Comparison of ENCODE assay signal across 25 cellular contexts in the genomic region with DNA sequence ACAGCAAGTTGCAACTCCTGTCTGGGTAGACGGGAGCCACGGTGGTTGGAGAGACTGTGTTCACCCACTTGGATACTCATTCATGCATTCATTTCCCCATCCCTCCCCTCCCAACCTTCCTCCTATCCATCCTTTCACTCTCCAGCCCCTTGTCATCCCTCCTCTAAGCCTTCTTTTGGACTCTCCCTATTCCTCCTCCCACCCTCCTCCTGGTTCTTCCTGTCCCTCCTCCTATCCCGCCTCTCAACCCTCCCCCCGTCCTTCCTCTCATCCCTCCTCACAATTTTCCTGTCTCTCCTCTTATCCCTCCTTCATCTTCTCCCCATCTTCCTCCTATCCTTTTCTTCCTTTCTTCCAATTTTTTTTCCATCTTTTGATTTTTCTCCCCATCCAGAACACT.
"Had no signal": no experiment of that assay in that cellular context is flagged by ENCODE, and none has a peak within 500 bp of the region (broad histone marks: within the 10 kb centered on the region; RNA-seq: fewer than 3 reads in every experiment).

No MANE protein-coding gene starts in this region.

- ATAC-seq: activated T-cell treated with anti-CD3 and anti-CD28 coated beads, Interleukin-2, amount 50 U/mL, for 4 hours; PC-3; T-cell had no signal

- DNase-seq: activated CD4-positive, alpha-beta memory T cell treated with anti-CD3 and anti-CD28 coated beads for 36 hours; activated CD4-positive, alpha-beta T cell treated with anti-CD3 and anti-CD28 coated beads for 48 hours; activated CD8-positive, alpha-beta memory T cell treated with anti-CD3 and anti-CD28 coated beads for 24 hours; activated gamma-delta T cell; activated naive CD4-positive, alpha-beta T cell treated with anti-CD3 and anti-CD28 coated beads, Interleukin-2, amount 10 ng/mL, durations not matched to agents 7 days and 5 days; activated naive CD8-positive, alpha-beta T cell treated with anti-CD3 and anti-CD28 coated beads, Interleukin-2, amount 10 ng/mL, durations not matched to agents 7 days and 5 days; activated T-cell treated with anti-CD3 and anti-CD28 coated beads, Interleukin-2, amount 50 U/mL, for 4 hours; adrenal gland; anterior cingulate cortex; cerebellar nuclear complex; MV-4-11; NCI-H1092 treated with DMSO at 0.1 percent for 48 hours; NCI-H1417 treated with DMSO at 0.1 percent for 48 hours; NCI-H1694; NCI-H2029 treated with DMSO at 0.1 percent for 48 hours; NCI-H446; NCI-H524; PC-3; SHP77; T-cell; T-helper 2 cell; T1000 had no signal

- H3K36me3 Mint-ChIP-seq: activated CD4-positive, alpha-beta memory T cell treated with anti-CD3 and anti-CD28 coated beads for 36 hours; activated naive CD4-positive, alpha-beta T cell treated with anti-CD3 and anti-CD28 coated beads, Interleukin-2, amount 10 ng/mL, durations not matched to agents 7 days and 5 days; activated naive CD8-positive, alpha-beta T cell treated with anti-CD3 and anti-CD28 coated beads, Interleukin-2, amount 10 ng/mL, durations not matched to agents 7 days and 5 days; T-cell had no signal

- H3K27ac ChIP-seq: adrenal gland, KMS-11, VCaP had no signal

- H3K9ac ChIP-seq: KMS-11 had no signal

- H3K9me3 Mint-ChIP-seq: activated CD4-positive, alpha-beta memory T cell treated with anti-CD3 and anti-CD28 coated beads for 36 hours; activated naive CD4-positive, alpha-beta T cell treated with anti-CD3 and anti-CD28 coated beads, Interleukin-2, amount 10 ng/mL, durations not matched to agents 7 days and 5 days; activated naive CD8-positive, alpha-beta T cell treated with anti-CD3 and anti-CD28 coated beads, Interleukin-2, amount 10 ng/mL, durations not matched to agents 7 days and 5 days; activated T-cell treated with anti-CD3 and anti-CD28 coated beads, Interleukin-2, amount 50 U/mL, for 4 hours; IgD-negative memory B cell; T-cell had no signal

- H3K4me3 Mint-ChIP-seq: activated CD4-positive, alpha-beta memory T cell treated with anti-CD3 and anti-CD28 coated beads for 36 hours; activated naive CD4-positive, alpha-beta T cell treated with anti-CD3 and anti-CD28 coated beads, Interleukin-2, amount 10 ng/mL, durations not matched to agents 7 days and 5 days; activated naive CD8-positive, alpha-beta T cell treated with anti-CD3 and anti-CD28 coated beads, Interleukin-2, amount 10 ng/mL, durations not matched to agents 7 days and 5 days; activated T-cell treated with anti-CD3 and anti-CD28 coated beads, Interleukin-2, amount 50 U/mL, for 4 hours; IgD-negative memory B cell; T-cell had no signal

- H3K4me3 ChIP-seq: adrenal gland had no signal

- H3K9me3 ChIP-seq: adrenal gland had no signal

- H3K27ac Mint-ChIP-seq: activated CD4-positive, alpha-beta memory T cell treated with anti-CD3 and anti-CD28 coated beads for 36 hours; activated naive CD4-positive, alpha-beta T cell treated with anti-CD3 and anti-CD28 coated beads, Interleukin-2, amount 10 ng/mL, durations not matched to agents 7 days and 5 days; activated naive CD8-positive, alpha-beta T cell treated with anti-CD3 and anti-CD28 coated beads, Interleukin-2, amount 10 ng/mL, durations not matched to agents 7 days and 5 days; T-cell had no signal

- H3K27me3 ChIP-seq: adrenal gland had no signal

- H3K36me3 ChIP-seq: adrenal gland had no signal

- H3K27me3 Mint-ChIP-seq: activated CD4-positive, alpha-beta memory T cell treated with anti-CD3 and anti-CD28 coated beads for 36 hours; IgD-negative memory B cell; T-cell had no signal

- H3K4me1 ChIP-seq: adrenal gland had no signal
